In genomic region chr6:48315051-48315719, GRCh38 we compare ENCODE assay signal across 28 cellular contexts.
"Had no signal": no experiment of that assay in that cellular context is flagged by ENCODE, and none has a peak within 500 bp of the region (broad histone marks: within the 10 kb centered on the region; RNA-seq: fewer than 3 reads in every experiment).

No MANE protein-coding gene starts in this region.

- H3K27ac ChIP-seq: brain microvascular endothelial cell, coronary artery, dorsolateral prefrontal cortex, esophagus muscularis mucosa, gastroesophageal sphincter had no signal

- H3K4me3 Mint-ChIP-seq: activated CD4-positive, alpha-beta T cell treated with anti-CD3 and anti-CD28 coated beads, Interleukin-2, amount 10 ng/mL, durations not matched to agents 7 days and 5 days; activated CD8-positive, alpha-beta T cell treated with anti-CD3 and anti-CD28 coated beads for 36 hours; activated naive CD8-positive, alpha-beta T cell; activated T-cell treated with anti-CD3 and anti-CD28 coated beads, Interleukin-2, amount 50 U/mL, for 4 hours; activated T-helper 17 cell treated with anti-CD3 and anti-CD28 coated beads, Interleukin-2, amount 50 U/mL, for 72 hours; central memory CD8-positive, alpha-beta T cell; dendritic cell treated with granulocyte-macrophage colony-stimulating factor and Interleukin-4, amounts not matched to agents 40 ng/mL and 50 ng/mL, for 4 days had no signal

- H3K27ac Mint-ChIP-seq: activated CD4-positive, alpha-beta T cell treated with anti-CD3 and anti-CD28 coated beads, Interleukin-2, amount 10 ng/mL, durations not matched to agents 7 days and 5 days; activated CD8-positive, alpha-beta T cell treated with anti-CD3 and anti-CD28 coated beads for 36 hours; activated naive CD8-positive, alpha-beta T cell; activated T-helper 17 cell treated with anti-CD3 and anti-CD28 coated beads, Interleukin-2, amount 50 U/mL, for 72 hours; dendritic cell treated with granulocyte-macrophage colony-stimulating factor and Interleukin-4, amounts not matched to agents 40 ng/mL and 50 ng/mL, for 4 days had no signal

- H3K36me3 Mint-ChIP-seq: activated naive CD8-positive, alpha-beta T cell had no signal

- H3K27me3 Mint-ChIP-seq: activated CD4-positive, alpha-beta T cell treated with anti-CD3 and anti-CD28 coated beads, Interleukin-2, amount 10 ng/mL, durations not matched to agents 7 days and 5 days; activated CD8-positive, alpha-beta T cell treated with anti-CD3 and anti-CD28 coated beads for 36 hours; activated naive CD8-positive, alpha-beta T cell; activated T-helper 17 cell treated with anti-CD3 and anti-CD28 coated beads, Interleukin-2, amount 50 U/mL, for 72 hours; central memory CD8-positive, alpha-beta T cell; dendritic cell treated with granulocyte-macrophage colony-stimulating factor and Interleukin-4, amounts not matched to agents 40 ng/mL and 50 ng/mL, for 4 days had no signal

- H3K36me3 ChIP-seq: brain microvascular endothelial cell, esophagus muscularis mucosa, gastroesophageal sphincter had no signal

- H3K4me3 ChIP-seq: coronary artery, dorsolateral prefrontal cortex, esophagus muscularis mucosa, gastroesophageal sphincter had no signal

- FAIRE-seq: astrocyte, bronchial epithelial cell had no signal

- H3K9me3 ChIP-seq: esophagus muscularis mucosa, gastroesophageal sphincter had no signal

- H3K4me1 ChIP-seq: esophagus muscularis mucosa, gastroesophageal sphincter had no signal

- ATAC-seq: activated CD8-positive, alpha-beta T cell treated with anti-CD3 and anti-CD28 coated beads for 36 hours; activated T-cell treated with anti-CD3 and anti-CD28 coated beads, Interleukin-2, amount 50 U/mL, for 4 hours; activated T-helper 17 cell treated with anti-CD3 and anti-CD28 coated beads, Interleukin-2, amount 50 U/mL, for 72 hours; gastroesophageal sphincter had no signal

- H3K27me3 ChIP-seq: brain microvascular endothelial cell, dorsolateral prefrontal cortex, esophagus muscularis mucosa, gastroesophageal sphincter had no signal

- H3K4me1 Mint-ChIP-seq: activated CD4-positive, alpha-beta T cell treated with anti-CD3 and anti-CD28 coated beads, Interleukin-2, amount 10 ng/mL, durations not matched to agents 7 days and 5 days; activated T-helper 17 cell treated with anti-CD3 and anti-CD28 coated beads, Interleukin-2, amount 50 U/mL, for 72 hours; central memory CD8-positive, alpha-beta T cell had no signal

- DNase-seq: activated CD4-positive, alpha-beta T cell treated with anti-CD3 and anti-CD28 coated beads for 1 hour; activated CD4-positive, alpha-beta T cell treated with anti-CD3 and anti-CD28 coated beads for 4 hours; activated CD4-positive, alpha-beta T cell treated with anti-CD3 and anti-CD28 coated beads, Interleukin-2, amount 10 ng/mL, durations not matched to agents 7 days and 5 days; activated CD4-positive, alpha-beta T cell treated with anti-CD3 and anti-CD28 coated beads, Interleukin-2, amount 50 U/mL, for 4 hours; activated CD8-positive, alpha-beta memory T cell treated with anti-CD3 and anti-CD28 coated beads for 24 hours; activated CD8-positive, alpha-beta T cell treated with anti-CD3 and anti-CD28 coated beads for 36 hours; activated effector memory CD4-positive, alpha-beta T cell treated with Interleukin-2 at 50 U/mL for 16 hours; activated gamma-delta T cell treated with Interleukin-2 at 50 U/mL for 16 hours; activated naive CD4-positive, alpha-beta T cell treated with anti-CD3 and anti-CD28 coated beads, Interleukin-2, amount 50 U/mL, for 16 hours; activated naive CD4-positive, alpha-beta T cell treated with Interleukin-2 at 50 U/mL for 16 hours; activated T-cell treated with anti-CD3 and anti-CD28 coated beads, Interleukin-2, amount 50 U/mL, for 4 hours; amniotic stem cell; anterior cingulate cortex; brain microvascular endothelial cell; dorsolateral prefrontal cortex; effector memory CD4-positive, alpha-beta T cell; erythroblast; foreskin melanocyte; T-helper 2 cell had no signal

- H3K9me3 Mint-ChIP-seq: activated CD4-positive, alpha-beta T cell treated with anti-CD3 and anti-CD28 coated beads, Interleukin-2, amount 10 ng/mL, durations not matched to agents 7 days and 5 days had no signal
